In the genomic region with DNA sequence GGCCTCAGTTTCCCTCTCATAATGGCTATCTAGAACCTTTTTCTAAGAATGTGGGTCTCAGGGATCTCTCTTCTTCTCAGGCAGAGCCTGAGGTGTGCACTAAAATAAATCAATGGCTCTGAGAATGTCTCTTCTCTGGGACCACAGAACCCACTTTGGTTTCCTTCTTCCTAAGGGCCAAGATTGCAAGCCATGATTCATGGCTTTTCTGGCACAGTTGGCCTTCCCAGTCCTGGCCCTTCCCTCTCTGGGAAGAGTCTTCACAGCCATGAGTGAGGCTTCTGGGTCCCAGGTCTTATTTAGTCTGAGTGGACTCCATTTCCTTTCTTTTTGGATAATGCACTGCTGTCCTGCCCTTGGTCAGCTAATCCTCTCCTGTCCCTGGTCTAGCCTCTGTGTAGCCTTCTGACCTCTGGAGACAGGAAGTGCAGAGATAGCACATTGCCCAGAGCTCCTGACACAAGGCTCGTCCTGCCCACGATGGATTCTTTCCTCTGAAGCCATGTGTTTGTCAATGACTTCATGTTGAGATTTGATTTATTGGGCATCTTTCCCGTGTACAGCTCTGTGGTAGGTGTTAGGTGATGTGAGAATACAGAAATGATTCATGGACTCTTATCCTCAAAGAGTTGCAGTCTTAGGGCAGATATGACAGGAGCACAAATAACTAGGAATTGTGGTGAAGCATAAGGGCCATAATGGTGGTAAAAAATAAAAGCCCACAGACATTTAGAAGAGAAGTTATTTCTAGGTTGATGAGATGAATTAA, we compare ENCODE assay signal across 18 cellular contexts.
DNase-seq lines count a peak whose midpoint lies in the region; ATAC-seq, FAIRE-seq and TF ChIP-seq lines count a peak whose summit lies in the region.
"Had no signal": no experiment of that assay in that cellular context is flagged by ENCODE, and none has a peak within 500 bp of the region (broad histone marks: within the 10 kb centered on the region; RNA-seq: fewer than 3 reads in every experiment).

No MANE protein-coding gene starts in this region.

- ATAC-seq in HG03097 (IDR thresholded peaks at IDR 0.05; ENCODE audit: low FRiP score, unreplicated experiment) = no peak
- ATAC-seq: A549, GM23338 had no signal

- intact Hi-C loops in adrenal gland (cut with DNase I) = no loop called here
- intact Hi-C loops in activated T-helper 1 cell treated with anti-CD3 and anti-CD28 coated beads, Interleukin-12 subunit alpha, Interleukin-12 subunit beta, Interleukin-2, Interleukin-4 antibody, amounts not matched to agents 30 ng/mL and 10 ng/mL and 1 ng/mL, durations not matched to agents 14 hours and 24 hours and 36 hours (cut with micrococcal nuclease) = no loop called here

- no peaks in the 10 kb centered on the region for H3K4me1 ChIP-seq in astrocyte (ENCODE audit: insufficient read depth, low read length)
- no peaks in the 10 kb centered on the region for H3K4me1 ChIP-seq in adrenal gland (replicated peaks in 1 of 2)
- H3K4me1 ChIP-seq: A549 had no signal

- H3K27me3 ChIP-seq in astrocyte (ENCODE audit: insufficient read depth, low read length) (peaks cover 3% of the 10 kb centered on the region), neural cell (ENCODE audit: insufficient read depth, low read depth, low read length) (no peaks in the 10 kb centered on the region), adrenal gland (no peaks in the 10 kb centered on the region)
- H3K27me3 ChIP-seq: BE2C had no signal

- TF ChIP-seq CTCF in astrocyte (IDR thresholded peaks at IDR 0.05; ENCODE audit: insufficient read depth, low read depth, low read length) (no peak), neural cell (IDR thresholded peaks at IDR 0.05; ENCODE audit: poor library complexity, severe bottlenecking) (no peak), adrenal gland (IDR thresholded peaks at IDR 0.05) (no peak)

- no peak overlapping the region for H3K4me2 ChIP-seq in astrocyte (ENCODE audit: low read length)
- H3K4me2 ChIP-seq in neural cell (ENCODE audit: low read length) = no peak overlapping the region
- H3K4me2 ChIP-seq: A549, GM23338 had no signal

- no peak for FAIRE-seq in astrocyte (lab: Jason Lieb, UNC)
- FAIRE-seq: A549, G401.6, GM12891 had no signal

- H3K36me3 ChIP-seq in astrocyte (ENCODE audit: insufficient read depth, low read length) (no peaks in the 10 kb centered on the region), neural cell (ENCODE audit: insufficient read depth, low read length) (no peaks in the 10 kb centered on the region), adrenal gland (replicated peaks in 1 of 2) (no peaks in the 10 kb centered on the region)
- H3K36me3 ChIP-seq: BE2C had no signal

- peak; percentile 10 for DNase-seq in LHCN-M2 (ENCODE audit: low read depth)
- peak; percentile 47 for DNase-seq in NCI-H226
- DNase-seq in astrocyte (ENCODE audit: low read depth) = peak; percentile 5
- no peak for DNase-seq in adrenal gland
- DNase-seq in activated T-helper 1 cell treated with anti-CD3 and anti-CD28 coated beads, Interleukin-12 subunit alpha, Interleukin-12 subunit beta, Interleukin-2, Interleukin-4 antibody, amounts not matched to agents 30 ng/mL and 10 ng/mL and 1 ng/mL, durations not matched to agents 14 hours and 24 hours and 36 hours (ENCODE audit: low spot score) = no peak
- DNase-seq in NCI-H2196 treated with DMSO at 0.1 percent for 48 hours (lab: John Stamatoyannopoulos, UW; ENCODE audit: unreplicated experiment) = no peak
- DNase-seq: BE2C; CD4-positive, alpha-beta memory T cell; DMS79; EL; H7 had no signal

- H3K4me3 Mint-ChIP-seq in astrocyte (ENCODE audit: unreplicated experiment) = no peak overlapping the region
- no peak overlapping the region for H3K4me3 Mint-ChIP-seq in activated T-helper 1 cell treated with anti-CD3 and anti-CD28 coated beads, Interleukin-12 subunit alpha, Interleukin-12 subunit beta, Interleukin-2, Interleukin-4 antibody, amounts not matched to agents 30 ng/mL and 10 ng/mL and 1 ng/mL, durations not matched to agents 14 hours and 24 hours and 36 hours
- H3K4me3 Mint-ChIP-seq: CD4-positive, alpha-beta memory T cell; GM23338 had no signal

- no peaks in the 10 kb centered on the region for H3K4me1 Mint-ChIP-seq in astrocyte (ENCODE audit: low read depth, unreplicated experiment)
- H3K4me1 Mint-ChIP-seq in activated T-helper 1 cell treated with anti-CD3 and anti-CD28 coated beads, Interleukin-12 subunit alpha, Interleukin-12 subunit beta, Interleukin-2, Interleukin-4 antibody, amounts not matched to agents 30 ng/mL and 10 ng/mL and 1 ng/mL, durations not matched to agents 14 hours and 24 hours and 36 hours (ENCODE audit: low read depth) = no peaks in the 10 kb centered on the region
- H3K4me1 Mint-ChIP-seq: CD4-positive, alpha-beta memory T cell had no signal

- H3K4me3 ChIP-seq in astrocyte (ENCODE audit: insufficient read depth, low read depth, low read length) = no peak overlapping the region
- H3K4me3 ChIP-seq in neural cell (ENCODE audit: low read length) = no peak overlapping the region
- no peak overlapping the region for H3K4me3 ChIP-seq in adrenal gland
- H3K4me3 ChIP-seq: A549, GM23338 had no signal

- H3F3A ChIP-seq in neural cell (ENCODE audit: insufficient read depth, low read length, poor library complexity, severe bottlenecking) = peaks cover 9% of the 10 kb centered on the region

- no peaks in the 10 kb centered on the region for H3K9me2 ChIP-seq in neural cell (ENCODE audit: insufficient read depth, low read length)

- 24 to 37% (median 29%) methylated on average over 3 of the region's 3 CpGs for WGBS in adrenal gland, 4 donors

- H3K36me3 Mint-ChIP-seq in astrocyte (ENCODE audit: low read depth, unreplicated experiment) = no peaks in the 10 kb centered on the region
- no peaks in the 10 kb centered on the region for H3K36me3 Mint-ChIP-seq in activated T-helper 1 cell treated with anti-CD3 and anti-CD28 coated beads, Interleukin-12 subunit alpha, Interleukin-12 subunit beta, Interleukin-2, Interleukin-4 antibody, amounts not matched to agents 30 ng/mL and 10 ng/mL and 1 ng/mL, durations not matched to agents 14 hours and 24 hours and 36 hours (ENCODE audit: low read depth)
- H3K36me3 Mint-ChIP-seq: CD4-positive, alpha-beta memory T cell had no signal

- H3K27me3 Mint-ChIP-seq in astrocyte (ENCODE audit: low read depth, unreplicated experiment) = peaks cover 33% of the 10 kb centered on the region
- H3K27me3 Mint-ChIP-seq in activated T-helper 1 cell treated with anti-CD3 and anti-CD28 coated beads, Interleukin-12 subunit alpha, Interleukin-12 subunit beta, Interleukin-2, Interleukin-4 antibody, amounts not matched to agents 30 ng/mL and 10 ng/mL and 1 ng/mL, durations not matched to agents 14 hours and 24 hours and 36 hours (ENCODE audit: insufficient read depth) = peaks cover 4% of the 10 kb centered on the region

- H3K27ac ChIP-seq in astrocyte (ENCODE audit: low read depth, low read length) (no peak overlapping the region), neural cell (ENCODE audit: low read length) (peak overlapping the region; percentile 59), adrenal gland (no peak overlapping the region)
- H3K27ac ChIP-seq: A549, C4-2B had no signal

- H3K79me2 ChIP-seq in astrocyte (ENCODE audit: insufficient read depth, low read length) = no peaks in the 10 kb centered on the region
- H3K79me2 ChIP-seq in neural cell (replicated peaks; ENCODE audit: insufficient read depth, low read length) = no peaks in the 10 kb centered on the region

- H3K9me3 ChIP-seq in astrocyte (ENCODE audit: insufficient read depth, low read depth, low read length) (no peaks in the 10 kb centered on the region), neural cell (ENCODE audit: low read length) (no peaks in the 10 kb centered on the region), adrenal gland (replicated peaks in 1 of 3) (no peaks in the 10 kb centered on the region)
- H3K9me3 ChIP-seq: A549, BE2C had no signal

- H3K9me3 Mint-ChIP-seq in astrocyte (ENCODE audit: unreplicated experiment) = peaks cover 3% of the 10 kb centered on the region
- no peaks in the 10 kb centered on the region for H3K9me3 Mint-ChIP-seq in activated T-helper 1 cell treated with anti-CD3 and anti-CD28 coated beads, Interleukin-12 subunit alpha, Interleukin-12 subunit beta, Interleukin-2, Interleukin-4 antibody, amounts not matched to agents 30 ng/mL and 10 ng/mL and 1 ng/mL, durations not matched to agents 14 hours and 24 hours and 36 hours
- H3K9me3 Mint-ChIP-seq: GM23338 had no signal

- H3K9ac ChIP-seq in astrocyte (ENCODE audit: low read length) (no peak overlapping the region), neural cell (ENCODE audit: low read length) (no peak overlapping the region)

- no peak for TF ChIP-seq POLR2A in adrenal gland (IDR thresholded peaks at IDR 0.05)

- TF ChIP-seq EP300 in neural cell (conservative IDR thresholded peaks at IDR 0.05; ENCODE audit: poor library complexity, severe bottlenecking) = no peak

- no peak overlapping the region for H3K27ac Mint-ChIP-seq in astrocyte (ENCODE audit: unreplicated experiment)
- no peak overlapping the region for H3K27ac Mint-ChIP-seq in activated T-helper 1 cell treated with anti-CD3 and anti-CD28 coated beads, Interleukin-12 subunit alpha, Interleukin-12 subunit beta, Interleukin-2, Interleukin-4 antibody, amounts not matched to agents 30 ng/mL and 10 ng/mL and 1 ng/mL, durations not matched to agents 14 hours and 24 hours and 36 hours
- H3K27ac Mint-ChIP-seq: CD4-positive, alpha-beta memory T cell; GM23338 had no signal

- H2AFZ ChIP-seq in astrocyte (ENCODE audit: low read depth, low read length) = no peak overlapping the region
- no peak overlapping the region for H2AFZ ChIP-seq in neural cell (ENCODE audit: low read depth, low read length)
- H2AFZ ChIP-seq: GM23338 had no signal

- H4K20me1 ChIP-seq in astrocyte (ENCODE audit: insufficient read depth, low read length) (no peaks in the 10 kb centered on the region), neural cell (ENCODE audit: insufficient read depth) (no peaks in the 10 kb centered on the region)

- no peak for TF ChIP-seq RAD21 in neural cell (conservative IDR thresholded peaks at IDR 0.05)

TF ChIP-seq in neural cell, 6 proteins besides CTCF, POLR2A, EP300 and RAD21 (continues in another document):
- no peak for TF ChIP-seq MXI1 (conservative IDR thresholded peaks at IDR 0.05; ENCODE audit: poor library complexity, severe bottlenecking)
- TF ChIP-seq EZH2 (IDR thresholded peaks at IDR 0.05; ENCODE audit: borderline replicate concordance, insufficient read depth, low read length, poor library complexity, severe bottlenecking) = no peak
- no peak for TF ChIP-seq SMC3 (conservative IDR thresholded peaks at IDR 0.05; ENCODE audit: poor library complexity)

Comparison
In these comparisons a context has a peak if more than half of its experiments do, and no peak if none do; other contexts are left out.
1. DNase-seq: peak in LHCN-M2 (single experiment), NCI-H226 (single experiment) and astrocyte (single experiment); none in adrenal gland (0 of 7), activated T-helper 1 cell treated with anti-CD3 and anti-CD28 coated beads, Interleukin-12 subunit alpha, Interleukin-12 subunit beta, Interleukin-2, Interleukin-4 antibody, amounts not matched to agents 30 ng/mL and 10 ng/mL and 1 ng/mL, durations not matched to agents 14 hours and 24 hours and 36 hours (single experiment) and NCI-H2196 treated with DMSO at 0.1 percent for 48 hours (single experiment).